In the genomic region with DNA sequence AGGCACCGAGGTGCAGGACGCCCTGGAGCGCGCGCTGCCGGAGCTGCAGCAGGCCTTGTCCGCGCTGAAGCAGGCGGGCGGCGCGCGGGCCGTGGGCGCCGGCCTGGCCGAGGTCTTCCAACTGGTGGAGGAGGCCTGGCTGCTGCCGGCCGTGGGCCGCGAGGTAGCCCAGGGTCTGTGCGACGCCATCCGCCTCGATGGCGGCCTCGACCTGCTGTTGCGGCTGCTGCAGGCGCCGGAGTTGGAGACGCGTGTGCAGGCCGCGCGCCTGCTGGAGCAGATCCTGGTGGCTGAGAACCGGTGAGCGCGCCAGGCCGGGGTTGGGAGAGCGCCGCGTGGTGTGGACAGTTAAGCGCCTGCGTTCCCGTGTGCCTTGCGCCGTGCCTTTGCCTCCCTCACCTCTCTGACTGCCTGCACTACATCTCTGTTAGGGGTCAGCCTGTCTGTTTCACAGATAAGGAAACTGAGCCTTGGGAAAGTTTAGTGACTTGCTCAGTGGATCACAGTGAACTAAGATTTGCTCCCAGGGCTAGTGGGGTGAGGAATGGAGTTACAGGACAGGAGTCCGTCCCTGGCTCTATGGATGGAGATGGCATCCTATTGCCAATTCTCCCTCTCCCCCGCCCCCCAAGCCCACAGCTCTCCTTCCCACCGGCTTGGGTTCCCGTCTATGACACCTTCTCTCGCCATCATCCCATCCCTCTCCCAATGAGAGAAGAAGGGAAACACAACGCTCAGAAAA, we compare ENCODE assay signal across 8 cellular contexts. TPM values are rescaled to one million over a fixed set of nuclear protein-coding genes. Genes with fewer than 3 reads are reported as not detected.
DNase-seq lines count a peak whose midpoint lies in the region; ATAC-seq lines count a peak whose summit lies in the region.

No MANE protein-coding gene starts in this region.

- H3K27ac ChIP-seq in esophagus (ENCODE audit: low read depth in 2 of 2, low read length in 1 of 2), result peak overlapping the region in 1 of 2 donors; percentile 55

- H3K9me3 Mint-ChIP-seq in T-helper 1 cell treated with Interleukin-12 subunit alpha and Interleukin-12 subunit beta and Interleukin-4 antibody, amounts not matched to agents 30 μg/mL and 1 μg/mL, for 36 hours, result no peaks in the 10 kb centered on the region

- H3K9me3 ChIP-seq in esophagus (ENCODE audit: control insufficient read depth in 2 of 2, insufficient read depth in 1 of 2, low read depth in 1 of 2, low read length in 1 of 2), result no peaks in the 10 kb centered on the region
- no peaks in the 10 kb centered on the region for H3K9me3 ChIP-seq in neuron (ENCODE audit: low read length)

- 8 to 10% methylated on average over 51 to 53 of the region's 53 CpGs for WGBS in esophagus, 2 donors

- H3K36me3 ChIP-seq in esophagus (ENCODE audit: control insufficient read depth in 2 of 2, insufficient read depth in 2 of 2, low read length in 1 of 2) (no peaks in the 10 kb centered on the region), neuron (ENCODE audit: insufficient read depth, low read length) (peaks cover 7% of the 10 kb centered on the region)

- H3K36me3 Mint-ChIP-seq in T-helper 1 cell treated with Interleukin-12 subunit alpha and Interleukin-12 subunit beta and Interleukin-4 antibody, amounts not matched to agents 30 μg/mL and 1 μg/mL, for 36 hours (ENCODE audit: low read depth), result peaks cover 5% of the 10 kb centered on the region

- peaks cover 14% of the 10 kb centered on the region for H3K4me1 Mint-ChIP-seq in T-helper 1 cell treated with Interleukin-12 subunit alpha and Interleukin-12 subunit beta and Interleukin-4 antibody, amounts not matched to agents 30 μg/mL and 1 μg/mL, for 36 hours (ENCODE audit: low read depth)

- H2AFZ ChIP-seq in neuron (ENCODE audit: low read depth, low read length), result peak overlapping the region; percentile 51

- no peaks in the 10 kb centered on the region for H3K27me3 ChIP-seq in esophagus (ENCODE audit: control insufficient read depth in 1 of 2, insufficient read depth in 2 of 2, low read length in 2 of 2)
- no peaks in the 10 kb centered on the region for H3K27me3 ChIP-seq in neuron (ENCODE audit: insufficient read depth, low read length)

- DNase-seq in NCI-H1417 (lab: John Stamatoyannopoulos, UW), result peak; percentile 39 to 70 (median 42)
- DNase-seq in NCI-H1417 treated with DMSO at 0.1 percent for 48 hours (lab: John Stamatoyannopoulos, UW), result no peak
- no peak for DNase-seq in HuH-7.5 (ENCODE audit: low spot score)
- DNase-seq in middle frontal gyrus (ENCODE audit: extremely low spot score, low spot score), result no peak

- peaks cover 10 to 14% of the 10 kb centered on the region in 2 donors for H3K4me1 ChIP-seq in esophagus (ENCODE audit: control insufficient read depth in 2 of 2, insufficient read depth in 2 of 2, low read length in 1 of 2)
- peaks cover 28% of the 10 kb centered on the region for H3K4me1 ChIP-seq in neuron (ENCODE audit: insufficient read depth, low read length)

- ATAC-seq in HG02588 (IDR thresholded peaks at IDR 0.05; ENCODE audit: unreplicated experiment), result peak; percentile 20

- peak overlapping the region; percentile 27 to 51 for H3K4me3 ChIP-seq in esophagus (ENCODE audit: low read depth in 1 of 2, low read length in 2 of 2)
- H3K4me3 ChIP-seq in neuron (ENCODE audit: low read length), result peak overlapping the region; percentile 58

- H3K4me3 Mint-ChIP-seq in T-helper 1 cell treated with Interleukin-12 subunit alpha and Interleukin-12 subunit beta and Interleukin-4 antibody, amounts not matched to agents 30 μg/mL and 1 μg/mL, for 36 hours, result peak overlapping the region; percentile 87

- no peaks in the 10 kb centered on the region for H3K27me3 Mint-ChIP-seq in T-helper 1 cell treated with Interleukin-12 subunit alpha and Interleukin-12 subunit beta and Interleukin-4 antibody, amounts not matched to agents 30 μg/mL and 1 μg/mL, for 36 hours (ENCODE audit: low read depth)

- H3K27ac Mint-ChIP-seq in T-helper 1 cell treated with Interleukin-12 subunit alpha and Interleukin-12 subunit beta and Interleukin-4 antibody, amounts not matched to agents 30 μg/mL and 1 μg/mL, for 36 hours, result peak overlapping the region; percentile 67

RNA-seq across cellular contexts. Expression of a gene that starts 0.9 kb away (rescaled TPM):
- 1 to 10 TPM; 3.0 to 4.4 TPM for polyA plus RNA-seq in esophagus

RNA-seq across cellular contexts. Expression of a gene that starts 2.3 kb away (rescaled TPM):
- under 1 TPM; 0.22 to 0.51 TPM for polyA plus RNA-seq in esophagus

RNA-seq across cellular contexts. Expression of a gene that starts 7.4 kb away (rescaled TPM):
- not detected for polyA plus RNA-seq in esophagus

RNA-seq across cellular contexts. Expression of a gene that starts 15.0 kb away (rescaled TPM):
- 10 to 100 TPM; 29.8 to 69.3 TPM for polyA plus RNA-seq in esophagus

RNA-seq across cellular contexts. Expression of a gene that starts 33.6 kb away (rescaled TPM):
- 1 to 10 TPM in 1 of 2 donors, under 1 TPM in 1; 0.86 to 1.6 TPM for polyA plus RNA-seq in esophagus

Comparison
In these comparisons a context has a peak if more than half of its experiments do, and no peak if none do; other contexts are left out.
1. DNase-seq: peak in NCI-H1417 (3 of 3); none in NCI-H1417 treated with DMSO at 0.1 percent for 48 hours (single experiment), HuH-7.5 (single experiment) and middle frontal gyrus (single experiment).